In genomic region chr6:10409160-10409765, GRCh38 we compare ENCODE assay signal across 9 cellular contexts. TPM values are rescaled to one million over a fixed set of nuclear protein-coding genes. Genes with fewer than 3 reads are reported as not detected.
DNase-seq lines count a peak whose midpoint lies in the region; ATAC-seq and TF ChIP-seq lines count a peak whose summit lies in the region.
"Had no signal": no experiment of that assay in that cellular context is flagged by ENCODE, and none has a peak within 500 bp of the region (broad histone marks: within the 10 kb centered on the region; RNA-seq: fewer than 3 reads in every experiment).

No MANE protein-coding gene starts in this region.

- CTCF ChIA-PET in Calu3 (lab: Charles Lee), result interaction anchor here (0.5 to 1.3 kb wide), 2 partner anchors 20 to 26 kb away, joined by 3 to 4 read pairs; no protein-coding TSS in a partner anchor
- CTCF ChIA-PET in MCF 10A (lab: Yijun Ruan, JAX), result interaction anchor here (0.5 to 1.5 kb wide), 4 partner anchors 18 to 763 kb away, joined by 3 to 5 read pairs (median 4); no protein-coding TSS in a partner anchor

- no peak for TF ChIP-seq CTCF in Calu3 (IDR thresholded peaks at IDR 0.05; ENCODE audit: unreplicated experiment)
- no peak for TF ChIP-seq CTCF in MCF 10A (IDR thresholded peaks at IDR 0.05; ENCODE audit: unreplicated experiment)

- peak overlapping the region; percentile 99 for H3K27ac Mint-ChIP-seq in Calu3 (ENCODE audit: unreplicated experiment)
- H3K27ac Mint-ChIP-seq in IgD-negative memory B cell, result peak overlapping the region; percentile 95 to 99 (median 99)
- peak overlapping the region; percentile 99 for H3K27ac Mint-ChIP-seq in MCF 10A (ENCODE audit: low read depth, unreplicated experiment)
- peak overlapping the region in 1 of 10 donors; percentile 88 for H3K27ac Mint-ChIP-seq in naive thymus-derived CD8-positive, alpha-beta T cell
- H3K27ac Mint-ChIP-seq: dendritic cell treated with granulocyte-macrophage colony-stimulating factor and Interleukin-4, amounts not matched to agents 40 ng/mL and 50 ng/mL, for 4 days had no signal

- ATAC-seq in naive thymus-derived CD8-positive, alpha-beta T cell, result no peak
- ATAC-seq in HG02884 (IDR thresholded peaks at IDR 0.05; ENCODE audit: unreplicated experiment) (no peak), GM18520 (IDR thresholded peaks at IDR 0.05; ENCODE audit: unreplicated experiment) (no peak)

- H3K27me3 Mint-ChIP-seq in Calu3 (ENCODE audit: unreplicated experiment) (no peaks in the 10 kb centered on the region), IgD-negative memory B cell (peaks cover 50% of the 10 kb centered on the region), MCF 10A (ENCODE audit: insufficient read depth, unreplicated experiment) (no peaks in the 10 kb centered on the region)
- peaks cover 42 to 81% (median 59%) of the 10 kb centered on the region in 5 donors for H3K27me3 Mint-ChIP-seq in naive thymus-derived CD8-positive, alpha-beta T cell

- intact Hi-C loops in Calu3 (cut with micrococcal nuclease; ENCODE audit: unreplicated experiment), result loop anchor here (10.0 kb wide), 1 partner anchor 94 kb away; no protein-coding TSS in a partner anchor
- intact Hi-C loops in MCF 10A (cut with micrococcal nuclease), result loop anchor here (10.0 kb wide), 2 partner anchors 234 to 764 kb away; no protein-coding TSS in a partner anchor

- TSS peak; percentile 2 for BruUV-seq in Calu3 (replicated peaks; lab: Mats Ljungman, UMichigan)
- TSS peak; percentile 1 for BruUV-seq in MCF 10A (replicated peaks; lab: Mats Ljungman, UMichigan)

- peaks cover 100% of the 10 kb centered on the region for H3K36me3 Mint-ChIP-seq in Calu3 (ENCODE audit: insufficient read depth, unreplicated experiment)
- peaks cover 3% of the 10 kb centered on the region for H3K36me3 Mint-ChIP-seq in IgD-negative memory B cell
- H3K36me3 Mint-ChIP-seq in MCF 10A (ENCODE audit: insufficient read depth, unreplicated experiment), result peaks cover 88% of the 10 kb centered on the region
- H3K36me3 Mint-ChIP-seq in naive thymus-derived CD8-positive, alpha-beta T cell, result peaks cover 16 to 24% (median 18%) of the 10 kb centered on the region in 3 donors

- POLR2A ChIA-PET in MCF 10A (lab: Yijun Ruan, JAX), result interaction anchor here (0.5 to 14.6 kb wide), 16 partner anchors 8 to 1426 kb away, joined by 3 to 763 read pairs (median 4); partner anchors contain the start of gene TFAP2A
- POLR2A ChIA-PET in naive thymus-derived CD8-positive, alpha-beta T cell (lab: Charles Lee), result no interaction called here

- H3K4me3 Mint-ChIP-seq in Calu3 (ENCODE audit: low read depth, unreplicated experiment) (peak overlapping the region; percentile 92), IgD-negative memory B cell (peak overlapping the region; percentile 3 to 83 (median 72)), MCF 10A (ENCODE audit: unreplicated experiment) (peak overlapping the region; percentile 94)
- H3K4me3 Mint-ChIP-seq in naive thymus-derived CD8-positive, alpha-beta T cell, result peak overlapping the region in 9 of 10 donors; percentile 1 to 95 (median 53)
- H3K4me3 Mint-ChIP-seq: dendritic cell treated with granulocyte-macrophage colony-stimulating factor and Interleukin-4, amounts not matched to agents 40 ng/mL and 50 ng/mL, for 4 days had no signal

- H3K4me1 Mint-ChIP-seq in Calu3 (ENCODE audit: low read depth, unreplicated experiment), result peaks cover 7% of the 10 kb centered on the region
- peaks cover 4 to 16% (median 10%) of the 10 kb centered on the region in 3 donors for H3K4me1 Mint-ChIP-seq in IgD-negative memory B cell
- peaks cover 34% of the 10 kb centered on the region for H3K4me1 Mint-ChIP-seq in MCF 10A (ENCODE audit: insufficient read depth, unreplicated experiment)
- peaks cover 20 to 46% (median 35%) of the 10 kb centered on the region in 4 donors for H3K4me1 Mint-ChIP-seq in naive thymus-derived CD8-positive, alpha-beta T cell

- H3K9me3 Mint-ChIP-seq in Calu3 (ENCODE audit: low read depth, unreplicated experiment) (no peaks in the 10 kb centered on the region), IgD-negative memory B cell (peaks cover 3 to 32% (median 25%) of the 10 kb centered on the region in 3 donors), MCF 10A (ENCODE audit: unreplicated experiment) (no peaks in the 10 kb centered on the region)
- peaks cover 12 to 68% (median 37%) of the 10 kb centered on the region in 9 donors for H3K9me3 Mint-ChIP-seq in naive thymus-derived CD8-positive, alpha-beta T cell

- DNase-seq in Calu3 (no peak), MCF 10A (ENCODE audit: unreplicated experiment) (peak; percentile 40)
- no peak for DNase-seq in naive thymus-derived CD8-positive, alpha-beta T cell
- DNase-seq in activated effector memory CD4-positive, alpha-beta T cell treated with anti-CD3 and anti-CD28 coated beads, Interleukin-2, amount 50 U/mL, for 16 hours, result no peak
- no peak for DNase-seq in NK-92 treated with Interleukin-12 subunit alpha and Interleukin-12 subunit beta, amount 100 ng/mL, for 24 hours (lab: John Stamatoyannopoulos, UW)

RNA-seq across cellular contexts. Expression of gene TFAP2A, which starts 5.6 kb away (rescaled TPM):
- 74.7 and 77.0 TPM in 2 replicates for total RNA-seq in Calu3 (2022)
- not detected for polyA plus RNA-seq in IgD-negative memory B cell
- 78.2 and 87.4 TPM in 2 replicates for total RNA-seq in MCF 10A (2022)
- not detected for total RNA-seq in naive thymus-derived CD8-positive, alpha-beta T cell
- polyA plus RNA-seq in naive thymus-derived CD8-positive, alpha-beta T cell, result not detected

Comparison
In these comparisons a context has a peak if more than half of its experiments do, and no peak if none do; other contexts are left out.
1. RNA of gene TFAP2A, which starts 5.6 kb away (total RNA-seq): 78.2 to 87.4 TPM in MCF 10A and 74.7 to 77.0 TPM in Calu3; not detected in naive thymus-derived CD8-positive, alpha-beta T cell; every median in the first group is over 10 times any median in the second.
2. Peak in every context shown above with its lines, with median percentiles within 50 percentile points of each other: H3K4me3 Mint-ChIP-seq.